1 cellular context compared by ENCODE assay signal in the genomic region with DNA sequence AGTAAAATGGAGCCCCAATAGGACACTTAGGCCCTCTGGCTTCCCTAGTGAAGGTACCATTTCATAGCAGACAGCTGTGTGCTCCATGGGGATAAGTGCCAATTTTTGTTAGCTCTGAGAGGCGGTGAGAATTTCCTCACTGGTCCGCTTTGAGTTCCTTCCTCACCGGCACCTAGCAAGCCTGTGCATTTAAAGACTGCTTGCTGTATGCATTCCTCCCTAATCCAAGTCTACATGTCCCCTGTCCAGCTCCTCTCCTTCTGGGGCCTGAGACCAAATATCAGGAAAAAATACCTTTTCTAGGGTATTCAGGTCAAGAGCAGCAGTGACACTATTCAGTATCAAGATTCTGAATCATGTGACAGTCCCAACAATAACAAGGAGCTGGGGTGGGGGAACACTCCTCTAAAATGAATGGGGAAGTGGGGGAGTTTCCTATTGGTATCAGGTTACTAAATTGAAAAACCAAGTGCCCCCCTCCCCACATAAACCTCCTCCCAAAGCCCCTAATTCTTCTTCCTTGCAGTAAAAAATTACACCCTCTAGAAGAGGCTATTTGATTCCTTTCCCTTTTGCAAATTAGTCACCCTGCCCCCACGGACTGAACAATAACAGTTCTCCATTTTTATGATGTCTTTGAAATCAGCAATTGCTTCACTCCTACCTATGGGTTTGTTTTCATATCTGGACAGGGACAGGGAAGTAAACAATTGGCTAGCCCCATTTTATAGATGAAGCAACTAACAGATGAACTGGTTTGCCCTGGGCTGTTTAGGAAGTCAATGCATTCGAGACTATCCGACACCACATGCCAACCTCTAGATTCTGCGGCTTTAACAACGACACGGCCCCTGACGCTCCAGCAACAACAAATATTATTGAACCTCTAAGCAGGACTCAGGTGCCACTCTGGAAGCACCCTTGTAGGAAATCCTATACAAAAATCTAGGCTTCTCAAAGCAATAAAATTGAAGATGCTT.
TF ChIP-seq lines count a peak whose summit lies in the region.

No MANE protein-coding gene starts in this region.

TF ChIP-seq in neural cell, 6 proteins besides CTCF, POLR2A, EP300 and RAD21 (continued from another document):
- TF ChIP-seq, protein P1, sequence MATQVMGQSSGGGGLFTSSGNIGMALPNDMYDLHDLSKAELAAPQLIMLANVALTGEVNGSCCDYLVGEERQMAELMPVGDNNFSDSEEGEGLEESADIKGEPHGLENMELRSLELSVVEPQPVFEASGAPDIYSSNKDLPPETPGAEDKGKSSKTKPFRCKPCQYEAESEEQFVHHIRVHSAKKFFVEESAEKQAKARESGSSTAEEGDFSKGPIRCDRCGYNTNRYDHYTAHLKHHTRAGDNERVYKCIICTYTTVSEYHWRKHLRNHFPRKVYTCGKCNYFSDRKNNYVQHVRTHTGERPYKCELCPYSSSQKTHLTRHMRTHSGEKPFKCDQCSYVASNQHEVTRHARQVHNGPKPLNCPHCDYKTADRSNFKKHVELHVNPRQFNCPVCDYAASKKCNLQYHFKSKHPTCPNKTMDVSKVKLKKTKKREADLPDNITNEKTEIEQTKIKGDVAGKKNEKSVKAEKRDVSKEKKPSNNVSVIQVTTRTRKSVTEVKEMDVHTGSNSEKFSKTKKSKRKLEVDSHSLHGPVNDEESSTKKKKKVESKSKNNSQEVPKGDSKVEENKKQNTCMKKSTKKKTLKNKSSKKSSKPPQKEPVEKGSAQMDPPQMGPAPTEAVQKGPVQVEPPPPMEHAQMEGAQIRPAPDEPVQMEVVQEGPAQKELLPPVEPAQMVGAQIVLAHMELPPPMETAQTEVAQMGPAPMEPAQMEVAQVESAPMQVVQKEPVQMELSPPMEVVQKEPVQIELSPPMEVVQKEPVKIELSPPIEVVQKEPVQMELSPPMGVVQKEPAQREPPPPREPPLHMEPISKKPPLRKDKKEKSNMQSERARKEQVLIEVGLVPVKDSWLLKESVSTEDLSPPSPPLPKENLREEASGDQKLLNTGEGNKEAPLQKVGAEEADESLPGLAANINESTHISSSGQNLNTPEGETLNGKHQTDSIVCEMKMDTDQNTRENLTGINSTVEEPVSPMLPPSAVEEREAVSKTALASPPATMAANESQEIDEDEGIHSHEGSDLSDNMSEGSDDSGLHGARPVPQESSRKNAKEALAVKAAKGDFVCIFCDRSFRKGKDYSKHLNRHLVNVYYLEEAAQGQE (IDR thresholded peaks at IDR 0.05; ENCODE audit: borderline replicate concordance): no peak
- TF ChIP-seq TAF1 (IDR thresholded peaks at IDR 0.05; ENCODE audit: low read depth): no peak
